In genomic region chr19:15283141-15283885, GRCh38 we compare ENCODE assay signal across 8 cellular contexts. TPM values are rescaled to one million over a fixed set of nuclear protein-coding genes. Genes with fewer than 3 reads are reported as not detected.
DNase-seq lines count a peak whose midpoint lies in the region; ATAC-seq and TF ChIP-seq lines count a peak whose summit lies in the region.
"Had no signal": no experiment of that assay in that cellular context is flagged by ENCODE, and none has a peak within 500 bp of the region (broad histone marks: within the 10 kb centered on the region; RNA-seq: fewer than 3 reads in every experiment).

No MANE protein-coding gene starts in this region.

- peak overlapping the region; percentile 87 for H3K27ac Mint-ChIP-seq in stimulated activated naive CD8-positive, alpha-beta T cell treated with anti-CD3 and anti-CD28 coated beads, Interleukin-15, Interleukin-2, amounts not matched to agents 100 ng/mL and 50 ng/mL, for 24 hours

- H3K36me3 Mint-ChIP-seq in stimulated activated naive CD8-positive, alpha-beta T cell treated with anti-CD3 and anti-CD28 coated beads, Interleukin-15, Interleukin-2, amounts not matched to agents 100 ng/mL and 50 ng/mL, for 24 hours (ENCODE audit: low read depth) = no peaks in the 10 kb centered on the region

- H2BK15ac ChIP-seq in IMR-90 (ENCODE audit: low read depth, low read length) = no peak overlapping the region

- H3F3A ChIP-seq in MM.1S (ENCODE audit: insufficient read depth, low read length) = peaks cover 31% of the 10 kb centered on the region

- POLR2A ChIA-PET in IMR-90 (lab: Charles Lee; ENCODE audit: unreplicated experiment) = interaction anchor here (1.0 kb wide), 1 partner anchor 8 kb away, joined by 3 read pairs; no protein-coding TSS in a partner anchor

- no peak overlapping the region for H3K4ac ChIP-seq in IMR-90 (ENCODE audit: low read depth, low read length)

- H3K27me3 ChIP-seq in IMR-90 (ENCODE audit: control insufficient read depth, insufficient read depth, low read length) (no peaks in the 10 kb centered on the region), MM.1S (replicated peaks; ENCODE audit: insufficient read depth, low read length) (no peaks in the 10 kb centered on the region)

- H3K9ac ChIP-seq in IMR-90 (ENCODE audit: low read depth, low read length) (no peak overlapping the region), MM.1S (ENCODE audit: low read length) (no peak overlapping the region)

- H4K91ac ChIP-seq in IMR-90 (ENCODE audit: insufficient read depth, low read depth, low read length) = no peak overlapping the region

- no peak; the same call in 1 of the 2 replicates for TF ChIP-seq RAD21 in IMR-90 (IDR thresholded peaks at IDR 0.05; ENCODE audit: low read length)

- 0 out of 2 replicates have a peak overlapping the region, but pooled peaks have one; percentile 1 for H3K27ac ChIP-seq in IMR-90 (ENCODE audit: insufficient read depth, low read length)
- H3K27ac ChIP-seq in MM.1S (ENCODE audit: low read length) = no peak overlapping the region

- peak overlapping the region; percentile 18 for H2AK9ac ChIP-seq in IMR-90 (replicated peaks; ENCODE audit: low read depth, low read length, poor library complexity)

- TF ChIP-seq POLR2A in IMR-90 (IDR thresholded peaks at IDR 0.05; ENCODE audit: low read depth, low read length) = no peak

- H3K36me3 ChIP-seq in IMR-90 (ENCODE audit: control insufficient read depth, insufficient read depth, low read length) (0 out of 2 replicates have a peak, but pooled peaks cover 2% of the 10 kb centered on the region), MM.1S (replicated peaks; ENCODE audit: insufficient read depth, low read length) (no peaks in the 10 kb centered on the region)

- WGBS in IMR-90 (ENCODE audit: extremely low coverage in 2 of 2, insufficient read length in 1 of 2), 2 experiments = 81% methylated on average over 5 of the region's 10 CpGs; no CpG with 5 or more reads in 1 of the 2 experiments

- peak; percentile 59 for DNase-seq in IMR-90
- peak; percentile 64 to 65 for DNase-seq in activated T-cell treated with anti-CD3 and anti-CD28 coated beads, Interleukin-2, amount 50 U/mL, for 48 hours
- peak in 37 of 42 donors; percentile 23 to 90 (median 58) for DNase-seq in head of caudate nucleus
- DNase-seq in activated gamma-delta T cell (lab: John Stamatoyannopoulos, UW) = no peak
- no peak for DNase-seq in MM.1S
- DNase-seq: activated CD4-positive, CD25-positive, alpha-beta regulatory T cell had no signal

- TF ChIP-seq CTCF in IMR-90 (conservative IDR thresholded peaks at IDR 0.05; ENCODE audit: low read depth, low read length) = no peak
- TF ChIP-seq CTCF in MM.1S (IDR thresholded peaks at IDR 0.05; ENCODE audit: low read length) = no peak

- no peaks in the 10 kb centered on the region for H3K9me3 Mint-ChIP-seq in stimulated activated naive CD8-positive, alpha-beta T cell treated with anti-CD3 and anti-CD28 coated beads, Interleukin-15, Interleukin-2, amounts not matched to agents 100 ng/mL and 50 ng/mL, for 24 hours

- H2BK20ac ChIP-seq in IMR-90 (ENCODE audit: low read depth, low read length) = no peak overlapping the region

- dilution Hi-C loops in IMR-90 (cut with HindIII; ENCODE audit: low sequenced_read_pairs, unreplicated experiment) = no loop called here

- H3K18ac ChIP-seq in IMR-90 (ENCODE audit: low read depth, low read length) = no peak overlapping the region

- no peak overlapping the region for H3K56ac ChIP-seq in IMR-90 (ENCODE audit: extremely low read depth, insufficient read depth, low read length)

- H2AFZ ChIP-seq in IMR-90 (replicated peaks; ENCODE audit: low read length, poor library complexity) = no peak overlapping the region
- H2AFZ ChIP-seq in MM.1S (ENCODE audit: low read length) = no peak overlapping the region

- no peak overlapping the region for H3K14ac ChIP-seq in IMR-90 (replicated peaks; ENCODE audit: low read depth, low read length)

- H3K4me2 ChIP-seq in IMR-90 (ENCODE audit: low read depth, low read length) = peak overlapping the region; percentile 20; the same call in 1 of the 2 replicates
- H3K4me2 ChIP-seq in MM.1S (ENCODE audit: low read depth, low read length) = no peak overlapping the region

- BruUV-seq in IMR-90 (replicated peaks; lab: Mats Ljungman, UMichigan) = no TSS peak

- intact Hi-C loops in IMR-90 (cut with micrococcal nuclease) (loop anchor here (5.0 kb wide), 1 partner anchor 39 kb away; no protein-coding TSS in a partner anchor), head of caudate nucleus (cut with DNase I) (no loop called here)

- no peak overlapping the region for H2BK5ac ChIP-seq in IMR-90 (ENCODE audit: low read depth, low read length, poor library complexity, severe bottlenecking)

- peaks cover 5 to 88% of the 10 kb centered on the region in 2 experiments; a peak in 3 of 4 replicates for H3K79me1 ChIP-seq in IMR-90 (ENCODE audit: low read depth in 1 of 2, low read length in 2 of 2)

- ATAC-seq in IMR-90 (ENCODE audit: low read depth) (peak; percentile 21), HG03442 (IDR thresholded peaks at IDR 0.05; ENCODE audit: unreplicated experiment) (no peak)

- H3K4me3 ChIP-seq in IMR-90 (ENCODE audit: insufficient read depth, low read depth, low read length) (no peak overlapping the region), MM.1S (ENCODE audit: low read length) (no peak overlapping the region)

- H3K79me2 ChIP-seq in MM.1S (ENCODE audit: low read length) = peaks cover 100% of the 10 kb centered on the region

- H4K8ac ChIP-seq in IMR-90 (ENCODE audit: low read depth in 2 of 2, low read length in 2 of 2) = no peak overlapping the region

- peak overlapping the region; percentile 27 for H3K4me3 Mint-ChIP-seq in stimulated activated naive CD8-positive, alpha-beta T cell treated with anti-CD3 and anti-CD28 coated beads, Interleukin-15, Interleukin-2, amounts not matched to agents 100 ng/mL and 50 ng/mL, for 24 hours

- H3K4me1 Mint-ChIP-seq in stimulated activated naive CD8-positive, alpha-beta T cell treated with anti-CD3 and anti-CD28 coated beads, Interleukin-15, Interleukin-2, amounts not matched to agents 100 ng/mL and 50 ng/mL, for 24 hours (ENCODE audit: low read depth) = peaks cover 96% of the 10 kb centered on the region

- H4K20me1 ChIP-seq in IMR-90 (ENCODE audit: insufficient read depth, low read length) (peaks cover 100% of the 10 kb centered on the region), MM.1S (ENCODE audit: insufficient read depth, low read length) (peaks cover 83% of the 10 kb centered on the region)

- H3K9me3 ChIP-seq in IMR-90 (ENCODE audit: control insufficient read depth, insufficient read depth, low read length) (no peaks in the 10 kb centered on the region), MM.1S (replicated peaks; ENCODE audit: insufficient read depth, low read length) (no peaks in the 10 kb centered on the region)

- in situ Hi-C loops in IMR-90 (cut with MboI; ENCODE audit: low sequenced_read_pairs) = no loop called here

- peaks cover 69% of the 10 kb centered on the region for H3K9me1 ChIP-seq in IMR-90 (ENCODE audit: insufficient read depth, low read length)

- no peak overlapping the region for H2AK5ac ChIP-seq in IMR-90 (ENCODE audit: low read depth, low read length)

- CTCF ChIA-PET in IMR-90 (lab: Yijun Ruan, JAX) = interaction anchor here (0.6 to 1.0 kb wide), 3 partner anchors 10 to 27 kb away, joined by 3 to 4 read pairs (median 3); no protein-coding TSS in a partner anchor

- no peaks in the 10 kb centered on the region for H3K27me3 Mint-ChIP-seq in stimulated activated naive CD8-positive, alpha-beta T cell treated with anti-CD3 and anti-CD28 coated beads, Interleukin-15, Interleukin-2, amounts not matched to agents 100 ng/mL and 50 ng/mL, for 24 hours

- no peak overlapping the region for H4K5ac ChIP-seq in IMR-90 (ENCODE audit: low read depth, low read length)

- no peak overlapping the region for H2BK120ac ChIP-seq in IMR-90 (ENCODE audit: low read depth, low read length)

- peak overlapping the region; percentile 27; the same call in 1 of the 2 replicates for H3K23ac ChIP-seq in IMR-90 (ENCODE audit: low read depth, low read length)

- peaks cover 45% of the 10 kb centered on the region for H3K4me1 ChIP-seq in IMR-90 (ENCODE audit: control insufficient read depth, insufficient read depth, low read length)
- H3K4me1 ChIP-seq in MM.1S (ENCODE audit: low read length) = peaks cover 78% of the 10 kb centered on the region

- H3K9me2 ChIP-seq in MM.1S (replicated peaks; ENCODE audit: insufficient read depth, low read length) = no peaks in the 10 kb centered on the region

TF ChIP-seq in IMR-90, 13 proteins besides CTCF, POLR2A, EP300 and RAD21 (continues in another document):
- no peak for TF ChIP-seq FOS (IDR thresholded peaks at IDR 0.05; ENCODE audit: low read depth, low read length)
- no peak for TF ChIP-seq RFX5 (IDR thresholded peaks at IDR 0.05; ENCODE audit: low read depth, low read length)
- TF ChIP-seq SMC3 (IDR thresholded peaks at IDR 0.05; ENCODE audit: low read depth, low read length) = no peak
- TF ChIP-seq MAFK (IDR thresholded peaks at IDR 0.05; ENCODE audit: low read depth, low read length) = no peak
- TF ChIP-seq RCOR1 (IDR thresholded peaks at IDR 0.05; ENCODE audit: insufficient replicate concordance, low read length) = no peak
- TF ChIP-seq NFE2L2 (IDR thresholded peaks at IDR 0.05; ENCODE audit: low read depth, low read length) = no peak
- no peak for TF ChIP-seq BHLHE40 (IDR thresholded peaks at IDR 0.05; ENCODE audit: low read depth, low read length)
- TF ChIP-seq MAZ (IDR thresholded peaks at IDR 0.05; ENCODE audit: borderline replicate concordance, low read depth, low read length) = no peak
- no peak for TF ChIP-seq CEBPB (IDR thresholded peaks at IDR 0.05; ENCODE audit: low read depth, low read length)
- TF ChIP-seq MXI1 (IDR thresholded peaks at IDR 0.05; ENCODE audit: borderline replicate concordance, low read depth, low read length) = no peak
- TF ChIP-seq, protein P1, sequence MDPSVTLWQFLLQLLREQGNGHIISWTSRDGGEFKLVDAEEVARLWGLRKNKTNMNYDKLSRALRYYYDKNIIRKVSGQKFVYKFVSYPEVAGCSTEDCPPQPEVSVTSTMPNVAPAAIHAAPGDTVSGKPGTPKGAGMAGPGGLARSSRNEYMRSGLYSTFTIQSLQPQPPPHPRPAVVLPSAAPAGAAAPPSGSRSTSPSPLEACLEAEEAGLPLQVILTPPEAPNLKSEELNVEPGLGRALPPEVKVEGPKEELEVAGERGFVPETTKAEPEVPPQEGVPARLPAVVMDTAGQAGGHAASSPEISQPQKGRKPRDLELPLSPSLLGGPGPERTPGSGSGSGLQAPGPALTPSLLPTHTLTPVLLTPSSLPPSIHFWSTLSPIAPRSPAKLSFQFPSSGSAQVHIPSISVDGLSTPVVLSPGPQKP (IDR thresholded peaks at IDR 0.05; ENCODE audit: borderline replicate concordance, low read depth, low read length) = no peak

RNA-seq across cellular contexts. Expression of gene BRD4, which starts 49.0 kb away (rescaled TPM):
- total RNA-seq in IMR-90 (2012; rRNA removed) = 7.0 and 7.2 TPM in 2 replicates
- polyA plus RNA-seq in IMR-90 (2012; rRNA removed) = 19.9 and 21.1 TPM in 2 replicates
- 9.0 and 15.0 TPM in 2 replicates for polyA plus RNA-seq in IMR-90 (2012; cell fraction: cytosol; rRNA removed)
- 29.5 and 41.2 TPM in 2 replicates for polyA plus RNA-seq in IMR-90 (2012; cell fraction: nucleus; rRNA removed; ENCODE audit: low replicate concordance)

RNA-seq across cellular contexts. Expression of gene EPHX3, which starts 51.1 kb away (rescaled TPM):
- 0.18 TPM in 1 of 2 replicates, not detected in the other for total RNA-seq in IMR-90 (2012; rRNA removed)
- 0.12 and 0.16 TPM in 2 replicates for polyA plus RNA-seq in IMR-90 (2012; rRNA removed)
- polyA plus RNA-seq in IMR-90 (2012; cell fraction: cytosol; rRNA removed) = 0.08 and 0.09 TPM in 2 replicates
- 0.78 and 1.2 TPM in 2 replicates for polyA plus RNA-seq in IMR-90 (2012; cell fraction: nucleus; rRNA removed; ENCODE audit: low replicate concordance)

Comparison
In these comparisons a context has a peak if more than half of its experiments do, and no peak if none do; other contexts are left out.
1. DNase-seq: peak in IMR-90 (single experiment), activated T-cell treated with anti-CD3 and anti-CD28 coated beads, Interleukin-2, amount 50 U/mL, for 48 hours (2 of 2) and head of caudate nucleus (37 of 42); none in activated gamma-delta T cell (single experiment) and MM.1S (single experiment).